Comparison of ENCODE assay signal across 23 cellular contexts in genomic region chr16:57759541-57760356, GRCh38. TPM values are rescaled to one million over a fixed set of nuclear protein-coding genes. Genes with fewer than 3 reads are reported as not detected.
A peak's percentile ranks its signal among the peaks of the same experiment; 100 is the strongest.
DNase-seq lines count a peak whose midpoint lies in the region; ATAC-seq and TF ChIP-seq lines count a peak whose summit lies in the region.
"Had no signal": no experiment of that assay in that cellular context is flagged by ENCODE, and none has a peak within 500 bp of the region (broad histone marks: within the 10 kb centered on the region; RNA-seq: fewer than 3 reads in every experiment).

No MANE protein-coding gene starts in this region.

- peaks cover 6% of the 10 kb centered on the region for H3K36me3 Mint-ChIP-seq in activated CD4-positive, alpha-beta memory T cell treated with anti-CD3 and anti-CD28 coated beads for 36 hours
- no peaks in the 10 kb centered on the region for H3K36me3 Mint-ChIP-seq in activated CD4-positive, alpha-beta memory T cell treated with anti-CD3 and anti-CD28 coated beads, Interleukin-2, amount 10 ng/mL, durations not matched to agents 7 days and 5 days (ENCODE audit: low read depth)
- H3K36me3 Mint-ChIP-seq in effector memory CD8-positive, alpha-beta T cell (ENCODE audit: insufficient read depth): peaks cover 7% of the 10 kb centered on the region
- no peaks in the 10 kb centered on the region for H3K36me3 Mint-ChIP-seq in neural crest cell (ENCODE audit: low read depth)
- H3K36me3 Mint-ChIP-seq in activated CD8-positive, alpha-beta memory T cell treated with anti-CD3 and anti-CD28 coated beads, Interleukin-2, amount 10 ng/mL, durations not matched to agents 7 days and 5 days: no peaks in the 10 kb centered on the region

- TF ChIP-seq CTCF in HEK293 (tag by site-specific recombination; IDR thresholded peaks at IDR 0.05) (no peak), neural crest cell (conservative IDR thresholded peaks at IDR 0.05) (no peak)

- peaks cover 4% of the 10 kb centered on the region for H3K4me1 ChIP-seq in HEK293 (ENCODE audit: control insufficient read depth, insufficient read depth, low read length)

- H3K4me1 Mint-ChIP-seq in activated CD4-positive, alpha-beta memory T cell treated with anti-CD3 and anti-CD28 coated beads for 36 hours (ENCODE audit: low read depth): peaks cover 6% of the 10 kb centered on the region
- H3K4me1 Mint-ChIP-seq in activated CD4-positive, alpha-beta memory T cell treated with anti-CD3 and anti-CD28 coated beads, Interleukin-2, amount 10 ng/mL, durations not matched to agents 7 days and 5 days: no peaks in the 10 kb centered on the region
- peaks cover 0 to 10% of the 10 kb centered on the region in 2 donors for H3K4me1 Mint-ChIP-seq in effector memory CD8-positive, alpha-beta T cell (ENCODE audit: low read depth in 2 of 2)
- H3K4me1 Mint-ChIP-seq in neural crest cell: no peaks in the 10 kb centered on the region
- peaks cover 8% of the 10 kb centered on the region for H3K4me1 Mint-ChIP-seq in activated CD8-positive, alpha-beta memory T cell treated with anti-CD3 and anti-CD28 coated beads, Interleukin-2, amount 10 ng/mL, durations not matched to agents 7 days and 5 days
- H3K4me1 Mint-ChIP-seq: memory B cell had no signal

- peaks cover 0 to 55% of the 10 kb centered on the region in 2 experiments; a peak in 1 of 3 replicates for H3K36me3 ChIP-seq in HEK293 (ENCODE audit: control insufficient read depth in 2 of 2, insufficient read depth in 1 of 2, low read length in 2 of 2)

- DNase-seq in activated CD4-positive, alpha-beta memory T cell treated with anti-CD3 and anti-CD28 coated beads for 36 hours: peak; percentile 29
- DNase-seq in activated CD4-positive, alpha-beta memory T cell treated with anti-CD3 and anti-CD28 coated beads, Interleukin-2, amount 10 ng/mL, durations not matched to agents 7 days and 5 days: no peak
- no peak for DNase-seq in effector memory CD8-positive, alpha-beta T cell
- DNase-seq in neural crest cell (ENCODE audit: low read depth, low spot score) (no peak), SHP77 treated with DMSO at 0.1 percent for 48 hours (lab: John Stamatoyannopoulos, UW) (no peak)
- DNase-seq in activated CD8-positive, alpha-beta memory T cell treated with anti-CD3 and anti-CD28 coated beads, Interleukin-2, amount 10 ng/mL, durations not matched to agents 7 days and 5 days: no peak
- DNase-seq: activated CD4-positive, CD25-positive, alpha-beta regulatory T cell treated with anti-CD3 and anti-CD28 coated beads, Interleukin-2, amount 50 U/mL, for 72 hours; activated effector memory CD4-positive, alpha-beta T cell treated with anti-CD3 and anti-CD28 coated beads, Interleukin-2, amount 50 U/mL, for 16 hours; amygdala; central memory CD4-positive, alpha-beta T cell; DMS153; MG63; NCI-H146; NCI-H345; stimulated activated CD4-positive, alpha-beta T cell treated with anti-CD3 and anti-CD28 coated beads, Interleukin-12 subunit alpha, Interleukin-12 subunit beta, amount 100 ng/mL, for 4 hours; stimulated activated CD8-positive, alpha-beta memory T cell treated with anti-CD3 and anti-CD28 coated beads, Interleukin-4, amount 100 ng/mL, for 48 hours had no signal

- no peak overlapping the region for H3K27ac ChIP-seq in HEK293 (ENCODE audit: extremely low read depth, low read depth, low read length)
- H3K27ac ChIP-seq: C4-2B had no signal

- no peak overlapping the region for H3K4me3 Mint-ChIP-seq in activated CD4-positive, alpha-beta memory T cell treated with anti-CD3 and anti-CD28 coated beads for 36 hours
- no peak overlapping the region for H3K4me3 Mint-ChIP-seq in activated CD4-positive, alpha-beta memory T cell treated with anti-CD3 and anti-CD28 coated beads, Interleukin-2, amount 10 ng/mL, durations not matched to agents 7 days and 5 days
- H3K4me3 Mint-ChIP-seq in effector memory CD8-positive, alpha-beta T cell: peak overlapping the region in 1 of 2 donors; percentile 31
- H3K4me3 Mint-ChIP-seq in neural crest cell: peak overlapping the region; percentile 34
- H3K4me3 Mint-ChIP-seq in activated CD8-positive, alpha-beta memory T cell treated with anti-CD3 and anti-CD28 coated beads, Interleukin-2, amount 10 ng/mL, durations not matched to agents 7 days and 5 days: no peak overlapping the region
- H3K4me3 Mint-ChIP-seq: memory B cell, nephron had no signal

- no peak for ATAC-seq in effector memory CD8-positive, alpha-beta T cell (replicated peaks)
- no peak for ATAC-seq in GM21737 (IDR thresholded peaks at IDR 0.05; ENCODE audit: unreplicated experiment)
- no peak for ATAC-seq in activated CD8-positive, alpha-beta memory T cell treated with anti-CD3 and anti-CD28 coated beads, Interleukin-2, amount 10 ng/mL, durations not matched to agents 7 days and 5 days
- ATAC-seq: HCT116 had no signal

- H3K9me3 ChIP-seq in HEK293 (ENCODE audit: control insufficient read depth, insufficient read depth, low read depth, low read length): no peaks in the 10 kb centered on the region
- H3K9me3 ChIP-seq: esophagus muscularis mucosa, MG63 had no signal

- intact Hi-C loops in activated CD4-positive, alpha-beta memory T cell treated with anti-CD3 and anti-CD28 coated beads for 36 hours (cut with micrococcal nuclease): loop anchor here (10.0 kb wide), 1 partner anchor 105 kb away; no protein-coding TSS in a partner anchor

- H3K27ac Mint-ChIP-seq in activated CD4-positive, alpha-beta memory T cell treated with anti-CD3 and anti-CD28 coated beads for 36 hours: no peak overlapping the region
- no peak overlapping the region for H3K27ac Mint-ChIP-seq in activated CD4-positive, alpha-beta memory T cell treated with anti-CD3 and anti-CD28 coated beads, Interleukin-2, amount 10 ng/mL, durations not matched to agents 7 days and 5 days
- peak overlapping the region; percentile 18 to 45 for H3K27ac Mint-ChIP-seq in effector memory CD8-positive, alpha-beta T cell
- H3K27ac Mint-ChIP-seq in neural crest cell (ENCODE audit: unreplicated experiment): no peak overlapping the region
- H3K27ac Mint-ChIP-seq in activated CD8-positive, alpha-beta memory T cell treated with anti-CD3 and anti-CD28 coated beads, Interleukin-2, amount 10 ng/mL, durations not matched to agents 7 days and 5 days: no peak overlapping the region
- H3K27ac Mint-ChIP-seq: memory B cell, nephron had no signal

- CTCF ChIA-PET in activated CD4-positive, alpha-beta memory T cell treated with anti-CD3 and anti-CD28 coated beads for 36 hours (lab: Charles Lee): interaction anchor here (0.5 to 0.7 kb wide), 2 partner anchors 48 to 360 kb away, joined by 3 to 4 read pairs; no protein-coding TSS in a partner anchor
- CTCF ChIA-PET in activated CD4-positive, alpha-beta memory T cell treated with anti-CD3 and anti-CD28 coated beads, Interleukin-2, amount 10 ng/mL, durations not matched to agents 7 days and 5 days (lab: Charles Lee): no interaction called here
- CTCF ChIA-PET in HEK293 (lab: Yijun Ruan, JAX): interaction anchor here (0.6 to 3.0 kb wide), 4 partner anchors 104 to 362 kb away, joined by 3 to 14 read pairs (median 4); no protein-coding TSS in a partner anchor
- CTCF ChIA-PET in activated CD8-positive, alpha-beta memory T cell treated with anti-CD3 and anti-CD28 coated beads, Interleukin-2, amount 10 ng/mL, durations not matched to agents 7 days and 5 days (lab: Charles Lee): no interaction called here

- POLR2A ChIA-PET in activated CD4-positive, alpha-beta memory T cell treated with anti-CD3 and anti-CD28 coated beads for 36 hours (lab: Charles Lee): interaction anchor here (0.6 kb wide), 1 partner anchor 363 kb away, joined by 3 read pairs; no protein-coding TSS in a partner anchor
- POLR2A ChIA-PET in activated CD4-positive, alpha-beta memory T cell treated with anti-CD3 and anti-CD28 coated beads, Interleukin-2, amount 10 ng/mL, durations not matched to agents 7 days and 5 days (lab: Charles Lee): no interaction called here
- POLR2A ChIA-PET in HEK293 (lab: Yijun Ruan, JAX): interaction anchor here (0.5 to 1.6 kb wide), 2 partner anchors 11 to 23 kb away, joined by 3 to 5 read pairs; partner anchors contain the start of gene KATNB1

- H3K27me3 Mint-ChIP-seq in activated CD4-positive, alpha-beta memory T cell treated with anti-CD3 and anti-CD28 coated beads for 36 hours: no peaks in the 10 kb centered on the region
- H3K27me3 Mint-ChIP-seq in activated CD4-positive, alpha-beta memory T cell treated with anti-CD3 and anti-CD28 coated beads, Interleukin-2, amount 10 ng/mL, durations not matched to agents 7 days and 5 days: no peaks in the 10 kb centered on the region
- no peaks in the 10 kb centered on the region for H3K27me3 Mint-ChIP-seq in effector memory CD8-positive, alpha-beta T cell
- no peaks in the 10 kb centered on the region for H3K27me3 Mint-ChIP-seq in neural crest cell (ENCODE audit: low read depth)
- no peaks in the 10 kb centered on the region for H3K27me3 Mint-ChIP-seq in activated CD8-positive, alpha-beta memory T cell treated with anti-CD3 and anti-CD28 coated beads, Interleukin-2, amount 10 ng/mL, durations not matched to agents 7 days and 5 days

- no peak overlapping the region for H3K4me3 ChIP-seq in HEK293 (ENCODE audit: low read depth, low read length)
- H3K4me3 ChIP-seq: esophagus muscularis mucosa, MG63 had no signal

- H3K9me3 Mint-ChIP-seq in activated CD4-positive, alpha-beta memory T cell treated with anti-CD3 and anti-CD28 coated beads for 36 hours: no peaks in the 10 kb centered on the region
- no peaks in the 10 kb centered on the region for H3K9me3 Mint-ChIP-seq in activated CD4-positive, alpha-beta memory T cell treated with anti-CD3 and anti-CD28 coated beads, Interleukin-2, amount 10 ng/mL, durations not matched to agents 7 days and 5 days
- H3K9me3 Mint-ChIP-seq in effector memory CD8-positive, alpha-beta T cell: no peaks in the 10 kb centered on the region
- no peaks in the 10 kb centered on the region for H3K9me3 Mint-ChIP-seq in neural crest cell
- H3K9me3 Mint-ChIP-seq in activated CD8-positive, alpha-beta memory T cell treated with anti-CD3 and anti-CD28 coated beads, Interleukin-2, amount 10 ng/mL, durations not matched to agents 7 days and 5 days (ENCODE audit: low read depth): no peaks in the 10 kb centered on the region
- H3K9me3 Mint-ChIP-seq: memory B cell, nephron had no signal

RNA-seq across cellular contexts. Expression of gene KATNB1, which starts 24.2 kb away (rescaled TPM):
- total RNA-seq in activated CD4-positive, alpha-beta memory T cell treated with anti-CD3 and anti-CD28 coated beads for 36 hours: 10 to 100 TPM; 30.6 to 31.6 TPM
- 10 to 100 TPM; 33.3 to 33.4 TPM for total RNA-seq in activated CD4-positive, alpha-beta memory T cell treated with anti-CD3 and anti-CD28 coated beads, Interleukin-2, amount 10 ng/mL, durations not matched to agents 7 days and 5 days
- total RNA-seq in neural crest cell: 42.1 and 47.4 TPM in 2 replicates
- total RNA-seq in activated CD8-positive, alpha-beta memory T cell treated with anti-CD3 and anti-CD28 coated beads, Interleukin-2, amount 10 ng/mL, durations not matched to agents 7 days and 5 days: 10 to 100 TPM; 41.6 to 43.9 TPM

RNA-seq across cellular contexts. Expression of gene KIFC3, which starts 42.5 kb away (rescaled TPM):
- total RNA-seq in activated CD4-positive, alpha-beta memory T cell treated with anti-CD3 and anti-CD28 coated beads for 36 hours: 1 to 10 TPM in 1 of 2 experiments, under 1 TPM in 1; 0.83 to 1.3 TPM
- total RNA-seq in activated CD4-positive, alpha-beta memory T cell treated with anti-CD3 and anti-CD28 coated beads, Interleukin-2, amount 10 ng/mL, durations not matched to agents 7 days and 5 days: not detected
- 25.1 TPM in 2 replicates for total RNA-seq in neural crest cell
- under 1 TPM in 1 of 2 experiments, not detected in 1; 0.47 TPM for total RNA-seq in activated CD8-positive, alpha-beta memory T cell treated with anti-CD3 and anti-CD28 coated beads, Interleukin-2, amount 10 ng/mL, durations not matched to agents 7 days and 5 days

Comparison
In these comparisons a context has a peak if more than half of its experiments do, and no peak if none do; other contexts are left out.
1. CTCF ChIA-PET loops: an anchor here in activated CD4-positive, alpha-beta memory T cell treated with anti-CD3 and anti-CD28 coated beads for 36 hours (0.5 to 0.7 kb wide) and HEK293 (0.6 to 3.0 kb wide); none called in activated CD4-positive, alpha-beta memory T cell treated with anti-CD3 and anti-CD28 coated beads, Interleukin-2, amount 10 ng/mL, durations not matched to agents 7 days and 5 days and activated CD8-positive, alpha-beta memory T cell treated with anti-CD3 and anti-CD28 coated beads, Interleukin-2, amount 10 ng/mL, durations not matched to agents 7 days and 5 days.
2. H3K27ac Mint-ChIP-seq: peak in effector memory CD8-positive, alpha-beta T cell (2 of 2); none in activated CD4-positive, alpha-beta memory T cell treated with anti-CD3 and anti-CD28 coated beads for 36 hours (single experiment), activated CD4-positive, alpha-beta memory T cell treated with anti-CD3 and anti-CD28 coated beads, Interleukin-2, amount 10 ng/mL, durations not matched to agents 7 days and 5 days (single experiment), neural crest cell (single experiment) and activated CD8-positive, alpha-beta memory T cell treated with anti-CD3 and anti-CD28 coated beads, Interleukin-2, amount 10 ng/mL, durations not matched to agents 7 days and 5 days (single experiment).
3. RNA of gene KIFC3, which starts 42.5 kb away (total RNA-seq): 25.1 TPM in neural crest cell; 0.83 to 1.3 TPM in activated CD4-positive, alpha-beta memory T cell treated with anti-CD3 and anti-CD28 coated beads for 36 hours, 0.47 TPM in activated CD8-positive, alpha-beta memory T cell treated with anti-CD3 and anti-CD28 coated beads, Interleukin-2, amount 10 ng/mL, durations not matched to agents 7 days and 5 days and not detected in activated CD4-positive, alpha-beta memory T cell treated with anti-CD3 and anti-CD28 coated beads, Interleukin-2, amount 10 ng/mL, durations not matched to agents 7 days and 5 days; every median in the first group is over 10 times any median in the second.